Comparison of ENCODE assay signal across 8 cellular contexts in genomic region chr17:12020595-12021590, GRCh38. TPM values are rescaled to one million over a fixed set of nuclear protein-coding genes. Genes with fewer than 3 reads are reported as not detected.
DNase-seq lines count a peak whose midpoint lies in the region; ATAC-seq and TF ChIP-seq lines count a peak whose summit lies in the region.

Gene MAP2K4, plus strand, starts transcription at chr17:12020877. Its CDS starts 10 bp downstream, at chr17:12020887.

- POLR2A ChIA-PET in naive thymus-derived CD4-positive, alpha-beta T cell (lab: Charles Lee): interaction anchor here (0.6 to 14.6 kb wide), 10 partner anchors 9 to 997 kb away, joined by 3 to 310 read pairs (median 4); partner anchors contain the start of genes ELAC2 and ZNF18

- TF ChIP-seq POLR2A in Peyer's patch (IDR thresholded peaks at IDR 0.05): peak; percentile 70 to 86

- H3K27ac Mint-ChIP-seq in naive thymus-derived CD4-positive, alpha-beta T cell: peak within 1 kb of the TSS; percentile 31 to 88 (median 83)
- H3K27ac Mint-ChIP-seq in stimulated activated memory B cell treated with anti-CD40 and anti-IgM and Interleukin-4, amounts not matched to agents 10 μg/mL and 1 μg/mL and 100 μg/mL, for 72 hours: peak within 1 kb of the TSS; percentile 64

- H3K4me3 Mint-ChIP-seq in naive thymus-derived CD4-positive, alpha-beta T cell: peak within 1 kb of the TSS; percentile 79 to 91 (median 84)
- peak within 1 kb of the TSS; percentile 70 for H3K4me3 Mint-ChIP-seq in stimulated activated memory B cell treated with anti-CD40 and anti-IgM and Interleukin-4, amounts not matched to agents 10 μg/mL and 1 μg/mL and 100 μg/mL, for 72 hours

- DNase-seq in DMS114 treated with DMSO at 0.1 percent for 48 hours (lab: John Stamatoyannopoulos, UW; ENCODE audit: unreplicated experiment): peak; percentile 13
- peak; percentile 80 for DNase-seq in HuH-7 (ENCODE audit: low spot score)
- peak; percentile 90 to 97 (median 96) for DNase-seq in Peyer's patch
- peak; percentile 94 for DNase-seq in activated T-helper 1 cell treated with Interleukin-2 at 50 U/mL for 16 hours (ENCODE audit: low read depth)
- peak; percentile 86 for DNase-seq in fibroblast of gingiva (ENCODE audit: low read depth)
- DNase-seq in naive thymus-derived CD4-positive, alpha-beta T cell: peak; percentile 87 to 99 (median 94)

- H3K9me3 Mint-ChIP-seq in naive thymus-derived CD4-positive, alpha-beta T cell: no peaks in the 10 kb centered on the region
- H3K9me3 Mint-ChIP-seq in stimulated activated memory B cell treated with anti-CD40 and anti-IgM and Interleukin-4, amounts not matched to agents 10 μg/mL and 1 μg/mL and 100 μg/mL, for 72 hours: no peaks in the 10 kb centered on the region

- H3K4me3 ChIP-seq in Peyer's patch: peak within 1 kb of the TSS; percentile 79 to 99 (median 95)
- peak within 1 kb of the TSS; percentile 57 for H3K4me3 ChIP-seq in naive thymus-derived CD4-positive, alpha-beta T cell (ENCODE audit: low read length)

- intact Hi-C loops in naive thymus-derived CD4-positive, alpha-beta T cell (cut with micrococcal nuclease): loop anchor here (1.0 to 5.0 kb wide), 4 partner anchors 24 to 997 kb away; partner anchors contain the start of genes ZNF18 (in 2 of the 2) and ELAC2 (in 1 of the 2)

- H3K4me1 Mint-ChIP-seq in naive thymus-derived CD4-positive, alpha-beta T cell: peaks cover 30 to 56% (median 52%) of the 10 kb centered on the region in 7 donors
- peaks cover 34% of the 10 kb centered on the region for H3K4me1 Mint-ChIP-seq in stimulated activated memory B cell treated with anti-CD40 and anti-IgM and Interleukin-4, amounts not matched to agents 10 μg/mL and 1 μg/mL and 100 μg/mL, for 72 hours

- CTCF ChIA-PET in naive thymus-derived CD4-positive, alpha-beta T cell (lab: Charles Lee): interaction anchor here (0.6 to 0.8 kb wide), 3 partner anchors 10 to 1223 kb away, joined by 3 to 6 read pairs (median 4); no protein-coding TSS in a partner anchor

- H3K36me3 Mint-ChIP-seq in naive thymus-derived CD4-positive, alpha-beta T cell: peaks cover 0 to under 1% (median 0%) of the 10 kb centered on the region in 5 donors
- H3K36me3 Mint-ChIP-seq in stimulated activated memory B cell treated with anti-CD40 and anti-IgM and Interleukin-4, amounts not matched to agents 10 μg/mL and 1 μg/mL and 100 μg/mL, for 72 hours: no peaks in the 10 kb centered on the region

- peak; percentile 93 for ATAC-seq in GM21515 (IDR thresholded peaks at IDR 0.05; ENCODE audit: unreplicated experiment)
- ATAC-seq in naive thymus-derived CD4-positive, alpha-beta T cell: peak; percentile 100
- peak; percentile 99 for ATAC-seq in stimulated activated memory B cell treated with anti-CD40 and anti-IgM and Interleukin-4, amounts not matched to agents 10 μg/mL and 1 μg/mL and 100 μg/mL, for 72 hours

- peaks cover 0 to 14% (median 0%) of the 10 kb centered on the region in 5 donors for H3K27me3 Mint-ChIP-seq in naive thymus-derived CD4-positive, alpha-beta T cell
- no peaks in the 10 kb centered on the region for H3K27me3 Mint-ChIP-seq in stimulated activated memory B cell treated with anti-CD40 and anti-IgM and Interleukin-4, amounts not matched to agents 10 μg/mL and 1 μg/mL and 100 μg/mL, for 72 hours

- TF ChIP-seq CTCF in Peyer's patch (IDR thresholded peaks at IDR 0.05): no peak

- no peaks in the 10 kb centered on the region for H3K36me3 ChIP-seq in Peyer's patch
- H3K36me3 ChIP-seq in naive thymus-derived CD4-positive, alpha-beta T cell (ENCODE audit: control insufficient read depth in 2 of 3, insufficient read depth in 3 of 3, low read length in 3 of 3): no peaks in the 10 kb centered on the region

- H3K27ac ChIP-seq in Peyer's patch: peak within 1 kb of the TSS; percentile 87 to 93 (median 91)
- H3K27ac ChIP-seq in naive thymus-derived CD4-positive, alpha-beta T cell (ENCODE audit: low read depth, low read length): peak within 1 kb of the TSS; percentile 89

- peaks cover 0 to 22% (median 0%) of the 10 kb centered on the region in 4 donors for H3K4me1 ChIP-seq in Peyer's patch
- H3K4me1 ChIP-seq in naive thymus-derived CD4-positive, alpha-beta T cell (ENCODE audit: control insufficient read depth in 2 of 2, insufficient read depth in 2 of 2, low read length in 2 of 2): peaks cover 16 to 17% of the 10 kb centered on the region in 2 donors

- H3K27me3 ChIP-seq in Peyer's patch: no peaks in the 10 kb centered on the region
- no peaks in the 10 kb centered on the region for H3K27me3 ChIP-seq in naive thymus-derived CD4-positive, alpha-beta T cell (ENCODE audit: control insufficient read depth in 2 of 2, insufficient read depth in 2 of 2, low read length in 2 of 2)

- H3K9me3 ChIP-seq in Peyer's patch: no peaks in the 10 kb centered on the region
- no peaks in the 10 kb centered on the region for H3K9me3 ChIP-seq in naive thymus-derived CD4-positive, alpha-beta T cell (ENCODE audit: control insufficient read depth in 2 of 3, low read length in 3 of 3)

RNA-seq across cellular contexts. Expression of gene MAP2K4, which starts in this region (rescaled TPM):
- total RNA-seq in Peyer's patch: 10 to 100 TPM; 17.7 to 34.7 (median 27.7) TPM
- 10 to 100 TPM; 26.3 to 45.1 (median 33.9) TPM for total RNA-seq in naive thymus-derived CD4-positive, alpha-beta T cell
- 10 to 100 TPM; 21.8 to 22.3 TPM for polyA plus RNA-seq in naive thymus-derived CD4-positive, alpha-beta T cell

Comparison
In these comparisons a context has a peak if more than half of its experiments do, and no peak if none do; other contexts are left out.
1. Peak in every context shown above with its lines: DNase-seq, ATAC-seq, H3K4me3 ChIP-seq and H3K27ac ChIP-seq.
2. DNase-seq: peak in every context shown above with its lines; median percentile 96 in Peyer's patch; 94 in activated T-helper 1 cell treated with Interleukin-2 at 50 U/mL for 16 hours; 94 in naive thymus-derived CD4-positive, alpha-beta T cell; 86 in fibroblast of gingiva; 80 in HuH-7; 13 in DMS114 treated with DMSO at 0.1 percent for 48 hours.